In the genomic region with DNA sequence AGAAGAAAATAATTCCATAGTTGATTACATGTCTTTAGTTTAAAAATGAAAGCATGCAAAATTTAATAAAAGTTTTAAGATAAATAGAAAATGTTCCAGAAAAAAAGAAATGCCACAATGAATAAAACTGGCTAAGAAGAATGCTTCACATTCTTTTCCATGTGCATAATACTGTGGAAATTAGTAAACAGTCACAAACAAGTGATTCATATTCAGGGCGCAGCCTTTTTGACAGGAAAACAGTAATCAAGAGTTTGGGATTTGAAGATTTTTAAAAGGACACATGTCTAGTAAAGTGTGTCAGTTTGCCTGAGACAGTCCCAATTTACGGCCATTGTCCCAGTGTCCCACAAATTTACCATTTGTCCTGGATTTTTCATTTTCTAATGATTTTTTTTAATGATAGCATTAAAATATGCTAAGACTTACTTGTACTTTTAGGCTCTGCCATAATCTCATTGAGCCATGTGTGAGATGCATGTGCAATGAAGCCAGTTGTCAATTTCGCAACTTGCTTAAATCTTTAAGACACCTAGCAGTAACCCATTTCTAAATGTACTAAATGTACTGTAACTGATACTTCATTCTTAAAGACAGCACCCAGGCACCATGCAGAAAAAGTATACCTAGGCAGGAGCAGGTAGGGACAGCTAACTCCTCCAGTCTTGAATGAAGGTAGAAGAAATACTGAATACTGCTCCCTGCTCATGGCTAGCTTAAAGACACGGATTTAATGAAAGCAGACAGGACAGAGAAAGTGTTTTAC, we compare ENCODE assay signal across 13 cellular contexts. TPM values are rescaled to one million over a fixed set of nuclear protein-coding genes. Genes with fewer than 3 reads are reported as not detected.
DNase-seq lines count a peak whose midpoint lies in the region; ATAC-seq and TF ChIP-seq lines count a peak whose summit lies in the region.
"Had no signal": no experiment of that assay in that cellular context is flagged by ENCODE, and none has a peak within 500 bp of the region (broad histone marks: within the 10 kb centered on the region; RNA-seq: fewer than 3 reads in every experiment).

No MANE protein-coding gene starts in this region.

- no peaks in the 10 kb centered on the region for H3K36me3 ChIP-seq in right atrium auricular region
- no peaks in the 10 kb centered on the region for H3K36me3 ChIP-seq in SJSA1
- no peaks in the 10 kb centered on the region for H3K36me3 ChIP-seq in fibroblast of lung (ENCODE audit: control insufficient read depth, insufficient read depth, low read length)
- H3K36me3 ChIP-seq in suprapubic skin, result no peaks in the 10 kb centered on the region
- H3K36me3 ChIP-seq: BE2C had no signal

- peaks cover 0 to 71% of the 10 kb centered on the region in 2 donors for H3K4me1 ChIP-seq in right atrium auricular region
- H3K4me1 ChIP-seq in SJSA1 (replicated peaks), result peaks cover 41% of the 10 kb centered on the region
- peaks cover 10% of the 10 kb centered on the region for H3K4me1 ChIP-seq in fibroblast of lung (ENCODE audit: control insufficient read depth, extremely low read depth, insufficient read depth, low read length)
- peaks cover 30% of the 10 kb centered on the region for H3K4me1 ChIP-seq in suprapubic skin
- H3K4me1 ChIP-seq: BE2C had no signal

- TF ChIP-seq EP300 in suprapubic skin (IDR thresholded peaks at IDR 0.05), result no peak

- H3K79me2 ChIP-seq in fibroblast of lung (ENCODE audit: control insufficient read depth, insufficient read depth, low read length), result no peaks in the 10 kb centered on the region

- H3K4me2 ChIP-seq in fibroblast of lung (ENCODE audit: extremely low read depth, insufficient read depth, low read length), result peak overlapping the region; percentile 17

- TF ChIP-seq CTCF in right atrium auricular region (IDR thresholded peaks at IDR 0.05) (no peak), fibroblast of lung (conservative IDR thresholded peaks at IDR 0.05 in 1 of 2, IDR thresholded peaks at IDR 0.05 in 1 of 2; ENCODE audit: low read depth in 1 of 2, low read length in 2 of 2) (no peak), suprapubic skin (IDR thresholded peaks at IDR 0.05) (no peak)

- no peaks in the 10 kb centered on the region for H4K20me1 ChIP-seq in fibroblast of lung (ENCODE audit: control insufficient read depth, extremely low read depth, insufficient read depth, low read length)

- peak overlapping the region; percentile 22 to 49 for H3K27ac ChIP-seq in right atrium auricular region
- peak overlapping the region; percentile 98 for H3K27ac ChIP-seq in SJSA1
- H3K27ac ChIP-seq in fibroblast of lung (ENCODE audit: insufficient read depth, low read length), result peak overlapping the region; percentile 77
- H3K27ac ChIP-seq in suprapubic skin, result peak overlapping the region; percentile 74

- H3K4me3 ChIP-seq in right atrium auricular region, result no peak overlapping the region
- 0 out of 2 replicates have a peak overlapping the region, but pooled peaks have one; percentile 0 for H3K4me3 ChIP-seq in SJSA1
- H3K4me3 ChIP-seq in fibroblast of lung (replicated peaks in 1 of 4; ENCODE audit: control extremely low read depth in 1 of 4, insufficient read depth in 1 of 4, low read depth in 3 of 4, low read length in 4 of 4), result no peak overlapping the region
- H3K4me3 ChIP-seq in suprapubic skin, result no peak overlapping the region
- H3K4me3 ChIP-seq: lung had no signal

- WGBS in suprapubic skin, result 68% methylated on average over 4 of the region's 4 CpGs

- H3K9ac ChIP-seq in fibroblast of lung (ENCODE audit: insufficient read depth, low read length), result no peak overlapping the region

- no peak overlapping the region for H2AFZ ChIP-seq in fibroblast of lung (ENCODE audit: low read length)

- DNase-seq in right atrium auricular region (ENCODE audit: low spot score) (no peak), left cardiac atrium (no peak), SJSA1 (ENCODE audit: low read depth in 1 of 2, low spot score in 2 of 2) (peak; percentile 51 to 86), fibroblast of lung (ENCODE audit: low read depth in 2 of 2) (peak; percentile 56 to 65), suprapubic skin (ENCODE audit: low spot score in 2 of 2) (no peak), activated gamma-delta T cell (lab: John Stamatoyannopoulos, UW) (no peak), retina (no peak)
- DNase-seq: activated CD8-positive, alpha-beta memory T cell treated with anti-CD3 and anti-CD28 coated beads, Interleukin-2, amount 50 U/mL, for 48 hours; BE2C; NCI-H1417 had no signal

- H3K9me3 ChIP-seq in right atrium auricular region (no peaks in the 10 kb centered on the region), SJSA1 (replicated peaks) (no peaks in the 10 kb centered on the region), fibroblast of lung (ENCODE audit: control insufficient read depth, insufficient read depth, low read depth, low read length) (no peaks in the 10 kb centered on the region), suprapubic skin (no peaks in the 10 kb centered on the region)
- H3K9me3 ChIP-seq: BE2C had no signal

- H3K27me3 ChIP-seq in right atrium auricular region (no peaks in the 10 kb centered on the region), SJSA1 (replicated peaks) (no peaks in the 10 kb centered on the region), fibroblast of lung (ENCODE audit: control insufficient read depth, insufficient read depth, low read length) (no peaks in the 10 kb centered on the region), suprapubic skin (no peaks in the 10 kb centered on the region)
- H3K27me3 ChIP-seq: BE2C, tibial nerve had no signal

- intact Hi-C loops in left cardiac atrium (cut with DNase I), result no loop called here

- no peak for TF ChIP-seq POLR2A in suprapubic skin (IDR thresholded peaks at IDR 0.05)

- ATAC-seq in left cardiac atrium, result no peak
- no peak for ATAC-seq in activated CD4-positive, CD25-positive, alpha-beta regulatory T cell treated with anti-CD3 and anti-CD28 coated beads, Interleukin-2, amount 50 U/mL, for 24 hours

RNA-seq across cellular contexts. Expression of a gene that starts 46.9 kb away (rescaled TPM):
- total RNA-seq in right atrium auricular region (10 to 100 TPM; 13.4 to 14.5 TPM), left cardiac atrium (10 to 100 TPM; 11.4 to 11.6 TPM), fibroblast of lung (3.9 and 6.6 TPM in 2 replicates), suprapubic skin (10 to 100 TPM in 1 of 4 donors, 1 to 10 TPM in 3; 6.1 to 14.1 (median 7.1) TPM)
- 5.2 and 6.5 TPM in 2 replicates for total RNA-seq in SJSA1 (2014; rRNA removed; shearing (Covaris generic))
- 4.7 and 5.6 TPM in 2 replicates for polyA plus RNA-seq in fibroblast of lung
- 3.1 and 3.8 TPM in 2 replicates for polyA plus RNA-seq in fibroblast of lung (2012)
- polyA minus RNA-seq in fibroblast of lung (ENCODE audit: low replicate concordance), result 4.9 and 5.6 TPM in 2 replicates

Comparison
In these comparisons a context has a peak if more than half of its experiments do, and no peak if none do; other contexts are left out.
1. DNase-seq: peak in SJSA1 (2 of 2) and fibroblast of lung (2 of 2); none in right atrium auricular region (single experiment), left cardiac atrium (single experiment), suprapubic skin (0 of 2), activated gamma-delta T cell (single experiment) and retina (single experiment).
2. H3K27ac ChIP-seq: peak in every context shown above with its lines; median percentile 98 in SJSA1; 77 in fibroblast of lung; 74 in suprapubic skin; 36 in right atrium auricular region.